14 cellular contexts compared by ENCODE assay signal in the genomic region with DNA sequence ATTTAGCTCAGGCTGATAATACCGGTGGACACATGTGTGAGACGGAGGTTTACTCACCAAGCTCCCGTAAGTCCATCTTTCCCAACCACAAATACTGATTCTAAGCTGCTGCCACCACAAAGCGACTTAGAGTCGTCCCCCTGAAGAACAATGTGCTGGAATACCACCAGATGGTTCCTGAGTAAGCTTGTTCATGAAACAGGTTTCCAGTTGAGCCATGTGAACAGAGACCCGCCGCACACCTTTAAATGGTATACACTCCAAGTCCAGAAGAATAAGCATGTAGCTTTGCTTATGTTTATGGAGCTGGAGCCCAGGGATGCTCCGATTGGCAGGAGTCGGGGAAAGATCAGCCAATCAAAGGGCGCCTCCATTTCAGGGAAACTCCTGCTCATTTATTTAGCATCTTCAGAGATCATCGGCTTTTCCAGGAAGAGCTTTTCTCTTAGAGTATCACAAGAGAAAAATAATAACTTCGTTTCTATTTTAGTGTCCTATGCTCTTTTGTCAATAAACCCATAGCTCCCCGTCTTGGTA.
DNase-seq lines count a peak whose midpoint lies in the region; ATAC-seq and TF ChIP-seq lines count a peak whose summit lies in the region.
"Had no signal": no experiment of that assay in that cellular context is flagged by ENCODE, and none has a peak within 500 bp of the region (broad histone marks: within the 10 kb centered on the region; RNA-seq: fewer than 3 reads in every experiment).

No MANE protein-coding gene starts in this region.

- H3K4me1 ChIP-seq in GM23338 (ENCODE audit: insufficient read depth): peaks cover 9% of the 10 kb centered on the region; the same call in 1 of the 2 replicates
- no peaks in the 10 kb centered on the region for H3K4me1 ChIP-seq in body of pancreas
- peaks cover 68 to 76% of the 10 kb centered on the region in 2 experiments for H3K4me1 ChIP-seq in neutrophil (ENCODE audit: control insufficient read depth in 1 of 2, insufficient read depth in 1 of 2, low read depth in 1 of 2, low read length in 1 of 2)

- no peak overlapping the region for H3K4me3 Mint-ChIP-seq in GM23338
- H3K4me3 Mint-ChIP-seq: activated CD8-positive, alpha-beta T cell treated with anti-CD3 and anti-CD28 coated beads for 36 hours; CD4-positive, alpha-beta memory T cell; T-helper 17 cell had no signal

- no peaks in the 10 kb centered on the region for H3K36me3 Mint-ChIP-seq in GM23338 (ENCODE audit: low read depth)

- no peaks in the 10 kb centered on the region; the same call in 2 of the 3 replicates for H3K9me3 Mint-ChIP-seq in GM23338
- H3K9me3 Mint-ChIP-seq: activated CD8-positive, alpha-beta T cell treated with anti-CD3 and anti-CD28 coated beads for 36 hours had no signal

- H3K27ac ChIP-seq in GM23338 (ENCODE audit: low read depth): no peak overlapping the region; the same call in 1 of the 2 replicates
- H3K27ac ChIP-seq in body of pancreas: no peak overlapping the region
- peak overlapping the region; percentile 88 for H3K27ac ChIP-seq in neutrophil

- TF ChIP-seq CTCF in GM23338 (conservative IDR thresholded peaks at IDR 0.05; ENCODE audit: low read depth in 2 of 2): no peak
- no peak for TF ChIP-seq CTCF in body of pancreas (IDR thresholded peaks at IDR 0.05)
- TF ChIP-seq CTCF in neutrophil (IDR thresholded peaks at IDR 0.05): no peak

- H3K4me2 ChIP-seq in GM23338: peak overlapping the region; percentile 37; the same call in 1 of the 2 replicates

- H4K20me1 ChIP-seq in GM23338 (replicated peaks; ENCODE audit: insufficient read depth): no peaks in the 10 kb centered on the region

- H3K27me3 ChIP-seq in GM23338 (ENCODE audit: insufficient read depth) (no peaks in the 10 kb centered on the region), body of pancreas (no peaks in the 10 kb centered on the region), neutrophil (no peaks in the 10 kb centered on the region)

- no peak overlapping the region for H2AFZ ChIP-seq in GM23338

- DNase-seq in GM23338 (ENCODE audit: low spot score) (no peak), NCI-H345 (lab: John Stamatoyannopoulos, UW) (peak; percentile 64), body of pancreas (peak in 1 of 4 donors; percentile 32), AG08396 (ENCODE audit: low spot score) (no peak), activated gamma-delta T cell treated with Interleukin-2 at 50 U/mL for 16 hours (no peak)
- DNase-seq: activated CD8-positive, alpha-beta T cell treated with anti-CD3 and anti-CD28 coated beads for 36 hours; CD4-positive, alpha-beta memory T cell; foreskin fibroblast; KBM-7; naive thymus-derived CD4-positive, alpha-beta T cell; T-helper 17 cell had no signal

- H3K9me3 ChIP-seq in body of pancreas: no peaks in the 10 kb centered on the region
- no peaks in the 10 kb centered on the region for H3K9me3 ChIP-seq in neutrophil

- WGBS in body of pancreas, 2 donors: 49 to 66% methylated on average over 13 of the region's 13 CpGs

- no peak overlapping the region for H3K27ac Mint-ChIP-seq in GM23338
- H3K27ac Mint-ChIP-seq: activated CD8-positive, alpha-beta T cell treated with anti-CD3 and anti-CD28 coated beads for 36 hours; T-helper 17 cell had no signal

- no peaks in the 10 kb centered on the region for H3K79me2 ChIP-seq in GM23338 (replicated peaks; ENCODE audit: insufficient read depth)

- ATAC-seq in GM23338: no peak
- ATAC-seq in body of pancreas: peak; percentile 38
- no peak for ATAC-seq in HG02588 (IDR thresholded peaks at IDR 0.05; ENCODE audit: unreplicated experiment)
- no peak for ATAC-seq in GM19328 (IDR thresholded peaks at IDR 0.05; ENCODE audit: unreplicated experiment)
- ATAC-seq: activated CD8-positive, alpha-beta T cell treated with anti-CD3 and anti-CD28 coated beads for 36 hours; naive thymus-derived CD4-positive, alpha-beta T cell; T-helper 17 cell had no signal

- TF ChIP-seq POLR2A in body of pancreas (IDR thresholded peaks at IDR 0.05): no peak

- peaks cover 24% of the 10 kb centered on the region for H3K4me1 Mint-ChIP-seq in GM23338

- H3K4me3 ChIP-seq in GM23338: no peak overlapping the region
- H3K4me3 ChIP-seq in body of pancreas: no peak overlapping the region
- no peak overlapping the region for H3K4me3 ChIP-seq in neutrophil (ENCODE audit: low read depth in 1 of 2, low read length in 1 of 2)

- intact Hi-C loops in body of pancreas (cut with DNase I): no loop called here

- no peaks in the 10 kb centered on the region for H3F3A ChIP-seq in GM23338 (replicated peaks; ENCODE audit: low read depth)

- H3K27me3 Mint-ChIP-seq in GM23338 (ENCODE audit: insufficient read depth, low read depth, poor library complexity): peaks cover 2% of the 10 kb centered on the region
- H3K27me3 Mint-ChIP-seq: activated CD8-positive, alpha-beta T cell treated with anti-CD3 and anti-CD28 coated beads for 36 hours; CD4-positive, alpha-beta memory T cell; naive thymus-derived CD4-positive, alpha-beta T cell; T-helper 17 cell had no signal

- H3K36me3 ChIP-seq in GM23338 (ENCODE audit: insufficient read depth): no peaks in the 10 kb centered on the region
- no peaks in the 10 kb centered on the region for H3K36me3 ChIP-seq in body of pancreas (replicated peaks in 1 of 2; ENCODE audit: insufficient read depth in 1 of 2, low read depth in 2 of 2)
- H3K36me3 ChIP-seq in neutrophil: no peaks in the 10 kb centered on the region

- no peaks in the 10 kb centered on the region for H3K9me2 ChIP-seq in GM23338 (ENCODE audit: insufficient read depth)

TF ChIP-seq in GM23338, 12 proteins besides CTCF, POLR2A, EP300 and RAD21 (continues in another document):
- TF ChIP-seq ZNF114 (CRISPR knock-in tag; IDR thresholded peaks at IDR 0.05) (no peak), NANOG (IDR thresholded peaks at IDR 0.05; ENCODE audit: borderline replicate concordance) (no peak), EZH2phosphoT487 (IDR thresholded peaks at IDR 0.05; ENCODE audit: unreplicated experiment) (no peak)
- TF ChIP-seq, protein P1, sequence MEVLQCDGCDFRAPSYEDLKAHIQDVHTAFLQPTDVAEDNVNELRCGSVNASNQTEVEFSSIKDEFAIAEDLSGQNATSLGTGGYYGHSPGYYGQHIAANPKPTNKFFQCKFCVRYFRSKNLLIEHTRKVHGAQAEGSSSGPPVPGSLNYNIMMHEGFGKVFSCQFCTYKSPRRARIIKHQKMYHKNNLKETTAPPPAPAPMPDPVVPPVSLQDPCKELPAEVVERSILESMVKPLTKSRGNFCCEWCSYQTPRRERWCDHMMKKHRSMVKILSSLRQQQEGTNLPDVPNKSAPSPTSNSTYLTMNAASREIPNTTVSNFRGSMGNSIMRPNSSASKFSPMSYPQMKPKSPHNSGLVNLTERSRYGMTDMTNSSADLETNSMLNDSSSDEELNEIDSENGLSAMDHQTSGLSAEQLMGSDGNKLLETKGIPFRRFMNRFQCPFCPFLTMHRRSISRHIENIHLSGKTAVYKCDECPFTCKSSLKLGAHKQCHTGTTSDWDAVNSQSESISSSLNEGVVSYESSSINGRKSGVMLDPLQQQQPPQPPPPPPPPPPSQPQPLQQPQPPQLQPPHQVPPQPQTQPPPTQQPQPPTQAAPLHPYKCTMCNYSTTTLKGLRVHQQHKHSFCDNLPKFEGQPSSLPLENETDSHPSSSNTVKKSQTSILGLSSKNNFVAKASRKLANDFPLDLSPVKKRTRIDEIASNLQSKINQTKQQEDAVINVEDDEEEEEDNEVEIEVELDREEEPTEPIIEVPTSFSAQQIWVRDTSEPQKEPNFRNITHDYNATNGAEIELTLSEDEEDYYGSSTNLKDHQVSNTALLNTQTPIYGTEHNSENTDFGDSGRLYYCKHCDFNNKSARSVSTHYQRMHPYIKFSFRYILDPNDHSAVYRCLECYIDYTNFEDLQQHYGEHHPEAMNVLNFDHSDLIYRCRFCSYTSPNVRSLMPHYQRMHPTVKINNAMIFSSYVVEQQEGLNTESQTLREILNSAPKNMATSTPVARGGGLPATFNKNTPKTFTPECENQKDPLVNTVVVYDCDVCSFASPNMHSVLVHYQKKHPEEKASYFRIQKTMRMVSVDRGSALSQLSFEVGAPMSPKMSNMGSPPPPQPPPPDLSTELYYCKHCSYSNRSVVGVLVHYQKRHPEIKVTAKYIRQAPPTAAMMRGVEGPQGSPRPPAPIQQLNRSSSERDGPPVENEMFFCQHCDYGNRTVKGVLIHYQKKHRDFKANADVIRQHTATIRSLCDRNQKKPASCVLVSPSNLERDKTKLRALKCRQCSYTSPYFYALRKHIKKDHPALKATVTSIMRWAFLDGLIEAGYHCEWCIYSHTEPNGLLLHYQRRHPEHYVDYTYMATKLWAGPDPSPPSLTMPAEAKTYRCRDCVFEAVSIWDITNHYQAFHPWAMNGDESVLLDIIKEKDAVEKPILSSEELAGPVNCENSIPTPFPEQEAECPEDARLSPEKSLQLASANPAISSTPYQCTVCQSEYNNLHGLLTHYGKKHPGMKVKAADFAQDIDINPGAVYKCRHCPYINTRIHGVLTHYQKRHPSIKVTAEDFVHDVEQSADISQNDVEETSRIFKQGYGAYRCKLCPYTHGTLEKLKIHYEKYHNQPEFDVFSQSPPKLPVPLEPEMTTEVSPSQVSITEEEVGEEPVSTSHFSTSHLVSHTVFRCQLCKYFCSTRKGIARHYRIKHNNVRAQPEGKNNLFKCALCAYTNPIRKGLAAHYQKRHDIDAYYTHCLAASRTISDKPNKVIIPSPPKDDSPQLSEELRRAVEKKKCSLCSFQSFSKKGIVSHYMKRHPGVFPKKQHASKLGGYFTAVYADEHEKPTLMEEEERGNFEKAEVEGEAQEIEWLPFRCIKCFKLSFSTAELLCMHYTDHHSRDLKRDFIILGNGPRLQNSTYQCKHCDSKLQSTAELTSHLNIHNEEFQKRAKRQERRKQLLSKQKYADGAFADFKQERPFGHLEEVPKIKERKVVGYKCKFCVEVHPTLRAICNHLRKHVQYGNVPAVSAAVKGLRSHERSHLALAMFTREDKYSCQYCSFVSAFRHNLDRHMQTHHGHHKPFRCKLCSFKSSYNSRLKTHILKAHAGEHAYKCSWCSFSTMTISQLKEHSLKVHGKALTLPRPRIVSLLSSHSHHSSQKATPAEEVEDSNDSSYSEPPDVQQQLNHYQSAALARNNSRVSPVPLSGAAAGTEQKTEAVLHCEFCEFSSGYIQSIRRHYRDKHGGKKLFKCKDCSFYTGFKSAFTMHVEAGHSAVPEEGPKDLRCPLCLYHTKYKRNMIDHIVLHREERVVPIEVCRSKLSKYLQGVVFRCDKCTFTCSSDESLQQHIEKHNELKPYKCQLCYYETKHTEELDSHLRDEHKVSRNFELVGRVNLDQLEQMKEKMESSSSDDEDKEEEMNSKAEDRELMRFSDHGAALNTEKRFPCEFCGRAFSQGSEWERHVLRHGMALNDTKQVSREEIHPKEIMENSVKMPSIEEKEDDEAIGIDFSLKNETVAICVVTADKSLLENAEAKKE (CRISPR knock-in tag; IDR thresholded peaks at IDR 0.05): no peak
